Comparison of ENCODE assay signal across 16 cellular contexts in the genomic region with DNA sequence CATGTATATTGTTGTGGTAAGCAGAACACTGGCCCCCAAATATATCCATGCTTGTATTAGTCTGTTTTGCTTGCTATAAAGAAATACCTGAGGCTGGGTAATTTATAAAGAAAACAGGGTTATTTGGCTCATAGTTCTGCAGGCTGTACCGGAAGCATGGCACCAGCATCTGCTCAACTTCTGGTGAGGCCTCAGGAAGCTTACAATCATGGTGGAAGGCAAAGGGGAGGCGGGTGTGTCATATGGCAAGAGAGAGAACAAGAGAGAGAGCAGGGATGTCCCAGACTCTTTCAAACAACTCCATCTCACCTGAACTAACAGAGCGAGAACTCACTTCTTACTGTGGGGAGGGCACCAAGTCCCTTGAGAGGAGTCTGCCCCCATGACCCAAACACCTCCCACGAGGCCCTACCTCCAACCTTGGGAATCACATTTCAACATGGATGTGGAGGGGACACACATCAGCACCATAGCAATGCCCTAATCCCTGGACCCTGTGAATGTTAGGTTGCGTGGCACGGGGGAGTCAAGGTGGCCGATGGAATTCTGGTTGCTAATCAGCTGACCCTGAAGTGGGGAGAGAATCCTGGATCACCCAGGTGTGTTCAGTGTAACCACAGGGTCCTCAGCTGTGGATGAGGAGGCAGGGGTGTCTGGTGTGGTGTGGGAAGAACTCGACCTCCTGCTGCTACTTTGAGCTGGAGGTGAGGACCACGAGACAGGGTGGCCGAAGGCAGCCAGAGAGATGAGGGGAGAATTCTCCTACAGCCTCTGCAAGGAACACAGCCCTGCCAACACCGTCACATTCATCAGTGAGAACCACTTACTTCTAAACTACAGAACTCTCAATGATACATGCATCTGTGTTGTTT.
"Had no signal": no experiment of that assay in that cellular context is flagged by ENCODE, and none has a peak within 500 bp of the region (broad histone marks: within the 10 kb centered on the region; RNA-seq: fewer than 3 reads in every experiment).

No MANE protein-coding gene starts in this region.

- H3K4me2 ChIP-seq: smooth muscle cell had no signal

- H3K27ac ChIP-seq: colonic mucosa, neutrophil, upper lobe of right lung had no signal

- H3K27me3 ChIP-seq: colonic mucosa, gastroesophageal sphincter, upper lobe of right lung had no signal

- H3K9me3 Mint-ChIP-seq: activated B cell treated with CpG ODN at 0.5 μM for 24 hours had no signal

- ATAC-seq: gastroesophageal sphincter; left ventricle myocardium superior; stimulated activated effector memory CD8-positive, alpha-beta T cell treated with anti-CD3 and anti-CD28 coated beads, Interleukin-12 subunit alpha, Interleukin-12 subunit beta, amount 100 ng/mL, for 72 hours; upper lobe of right lung had no signal

- H3K4me3 ChIP-seq: colonic mucosa, gastroesophageal sphincter, smooth muscle cell, upper lobe of right lung had no signal

- H3K4me1 ChIP-seq: colonic mucosa had no signal

- H3K9me3 ChIP-seq: colonic mucosa, gastroesophageal sphincter, neutrophil, upper lobe of right lung had no signal

- H3K4me3 Mint-ChIP-seq: activated B cell treated with CpG ODN at 0.5 μM for 24 hours; stimulated activated effector memory CD8-positive, alpha-beta T cell treated with anti-CD3 and anti-CD28 coated beads, Interleukin-12 subunit alpha, Interleukin-12 subunit beta, amount 100 ng/mL, for 72 hours had no signal

- H3K27me3 Mint-ChIP-seq: activated B cell treated with CpG ODN at 0.5 μM for 24 hours, progenitor cell of endocrine pancreas had no signal

- DNase-seq: activated B cell treated with CpG ODN at 0.5 μM for 24 hours; activated gamma-delta T cell treated with Interleukin-2 at 50 U/mL for 16 hours; caudate nucleus; colonic mucosa; effector memory CD4-positive, alpha-beta T cell; kidney; left ventricle myocardium superior; midbrain; SHP77; T-helper 2 cell; upper lobe of right lung had no signal

- H3K27ac Mint-ChIP-seq: activated B cell treated with CpG ODN at 0.5 μM for 24 hours, progenitor cell of endocrine pancreas had no signal

- H3K36me3 ChIP-seq: colonic mucosa, gastroesophageal sphincter, neutrophil, upper lobe of right lung had no signal
